Comparison of ENCODE assay signal across 17 cellular contexts in the genomic region with DNA sequence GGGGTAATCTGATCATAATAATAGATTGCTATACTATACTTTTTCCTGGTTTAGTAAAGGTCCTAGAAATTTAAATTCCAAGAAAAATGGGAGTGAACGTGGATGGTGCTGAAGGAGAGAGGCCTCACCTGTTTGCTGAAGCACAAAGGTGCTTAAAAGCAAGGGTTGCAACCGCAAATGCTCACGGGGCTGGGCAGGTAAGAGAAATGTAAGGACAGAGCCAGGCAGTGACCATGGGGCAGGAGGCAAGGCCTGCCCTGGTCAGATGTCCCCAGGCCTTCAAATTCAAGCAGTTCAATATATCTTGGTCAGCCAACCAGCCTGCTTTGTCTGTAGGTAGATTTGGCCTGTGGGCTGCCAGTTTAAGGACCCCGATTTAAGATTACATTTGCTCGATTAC.
"Had no signal": no experiment of that assay in that cellular context is flagged by ENCODE, and none has a peak within 500 bp of the region (broad histone marks: within the 10 kb centered on the region; RNA-seq: fewer than 3 reads in every experiment).

No MANE protein-coding gene starts in this region.

- H2AFZ ChIP-seq: hepatocyte had no signal

- H3K27ac ChIP-seq: ascending aorta, epithelial cell of prostate, hepatocyte, thoracic aorta had no signal

- ATAC-seq: activated CD8-positive, alpha-beta T cell treated with anti-CD3 and anti-CD28 coated beads, Interleukin-2, amount 10 ng/mL, durations not matched to agents 7 days and 5 days; effector memory CD8-positive, alpha-beta T cell; right cardiac atrium had no signal

- H3K4me3 ChIP-seq: ascending aorta, hepatocyte, smooth muscle cell, thoracic aorta had no signal

- H3K4me1 Mint-ChIP-seq: activated CD4-positive, alpha-beta T cell treated with anti-CD3 and anti-CD28 coated beads, Interleukin-2, amount 10 ng/mL, durations not matched to agents 24 days and 14 days had no signal

- DNase-seq: activated CD4-positive, alpha-beta T cell treated with anti-CD3 and anti-CD28 coated beads, Interleukin-2, amount 10 ng/mL, durations not matched to agents 24 days and 14 days; activated CD4-positive, CD25-positive, alpha-beta regulatory T cell; activated CD8-positive, alpha-beta memory T cell treated with anti-CD3 and anti-CD28 coated beads, Interleukin-2, amount 50 U/mL, for 4 hours; activated CD8-positive, alpha-beta T cell treated with anti-CD3 and anti-CD28 coated beads, Interleukin-2, amount 10 ng/mL, durations not matched to agents 7 days and 5 days; activated naive CD4-positive, alpha-beta T cell; dermis blood vessel endothelial cell; effector memory CD8-positive, alpha-beta T cell; SW 1271 had no signal

- H3K4me2 ChIP-seq: hepatocyte, smooth muscle cell had no signal

- H3K27me3 ChIP-seq: ascending aorta, hepatocyte had no signal

- H3K9me3 Mint-ChIP-seq: activated CD4-positive, alpha-beta T cell treated with anti-CD3 and anti-CD28 coated beads, Interleukin-2, amount 10 ng/mL, durations not matched to agents 24 days and 14 days; effector memory CD8-positive, alpha-beta T cell; stimulated activated naive CD8-positive, alpha-beta T cell treated with anti-CD3 and anti-CD28 coated beads, Interleukin-15, Interleukin-2, amounts not matched to agents 100 ng/mL and 50 ng/mL, for 24 hours had no signal

- H3K9me3 ChIP-seq: ascending aorta, thoracic aorta had no signal

- H3K4me3 Mint-ChIP-seq: activated CD4-positive, alpha-beta T cell treated with anti-CD3 and anti-CD28 coated beads, Interleukin-2, amount 10 ng/mL, durations not matched to agents 24 days and 14 days; activated CD8-positive, alpha-beta T cell treated with anti-CD3 and anti-CD28 coated beads, Interleukin-2, amount 10 ng/mL, durations not matched to agents 7 days and 5 days; effector memory CD8-positive, alpha-beta T cell; nephron; stimulated activated naive CD8-positive, alpha-beta T cell treated with anti-CD3 and anti-CD28 coated beads, Interleukin-15, Interleukin-2, amounts not matched to agents 100 ng/mL and 50 ng/mL, for 24 hours had no signal

- H3K27me3 Mint-ChIP-seq: stimulated activated naive CD8-positive, alpha-beta T cell treated with anti-CD3 and anti-CD28 coated beads, Interleukin-15, Interleukin-2, amounts not matched to agents 100 ng/mL and 50 ng/mL, for 24 hours had no signal

- H3K27ac Mint-ChIP-seq: activated CD4-positive, alpha-beta T cell treated with anti-CD3 and anti-CD28 coated beads, Interleukin-2, amount 10 ng/mL, durations not matched to agents 24 days and 14 days; activated CD8-positive, alpha-beta T cell treated with anti-CD3 and anti-CD28 coated beads, Interleukin-2, amount 10 ng/mL, durations not matched to agents 7 days and 5 days; effector memory CD8-positive, alpha-beta T cell; progenitor cell of endocrine pancreas; stimulated activated naive CD8-positive, alpha-beta T cell treated with anti-CD3 and anti-CD28 coated beads, Interleukin-15, Interleukin-2, amounts not matched to agents 100 ng/mL and 50 ng/mL, for 24 hours had no signal
